18 cellular contexts compared by ENCODE assay signal in the genomic region with DNA sequence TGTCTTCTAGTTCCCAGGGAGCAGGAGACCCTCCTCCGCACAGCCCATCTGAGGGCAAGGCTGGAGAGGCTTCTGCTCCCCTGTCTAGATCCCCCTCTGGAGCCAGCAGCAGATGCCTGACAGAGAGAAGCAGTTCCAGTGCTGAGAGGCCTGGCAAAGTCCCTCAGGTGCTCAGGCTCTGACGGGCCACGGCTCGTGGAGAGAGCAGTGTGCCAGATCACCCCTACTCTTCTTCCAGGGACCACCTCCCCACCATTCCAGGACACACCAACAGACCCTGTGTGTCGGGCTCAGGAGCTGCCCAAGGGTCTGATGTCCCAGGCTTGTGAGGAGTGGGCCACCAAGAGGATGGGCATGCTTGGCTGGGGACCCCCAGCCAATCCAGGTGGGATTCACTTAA. TPM values are rescaled to one million over a fixed set of nuclear protein-coding genes. Genes with fewer than 3 reads are reported as not detected.
"Had no signal": no experiment of that assay in that cellular context is flagged by ENCODE, and none has a peak within 500 bp of the region (broad histone marks: within the 10 kb centered on the region; RNA-seq: fewer than 3 reads in every experiment).

No MANE protein-coding gene starts in this region.

- H3K4me1 Mint-ChIP-seq: activated CD8-positive, alpha-beta memory T cell treated with anti-CD3 and anti-CD28 coated beads, Interleukin-2, amount 10 ng/mL, durations not matched to agents 7 days and 5 days had no signal

- H3K4me3 ChIP-seq: adrenal gland, body of pancreas, SJCRH30, transverse colon had no signal

- H3K27me3 ChIP-seq: adrenal gland, body of pancreas, SJCRH30 had no signal

- H3K36me3 ChIP-seq: adrenal gland, neutrophil, SJCRH30, transverse colon had no signal

- DNase-seq: activated CD4-positive, alpha-beta T cell treated with anti-CD3 and anti-CD28 coated beads for 1 hour; activated CD4-positive, alpha-beta T cell treated with anti-CD3 and anti-CD28 coated beads, Interleukin-2, amount 50 U/mL, for 48 hours; activated CD8-positive, alpha-beta memory T cell treated with anti-CD3 and anti-CD28 coated beads, Interleukin-2, amount 10 ng/mL, durations not matched to agents 7 days and 5 days; activated naive CD4-positive, alpha-beta T cell treated with Interleukin-2 at 50 U/mL for 16 hours; SJCRH30; stimulated activated CD4-positive, alpha-beta T cell treated with anti-CD3 and anti-CD28 coated beads, Interleukin-2, amount 100 ng/mL, for 24 hours; stimulated activated naive B cell treated with anti-CD40 and anti-IgM and Interleukin-4, amounts not matched to agents 10 μg/mL and 1 μg/mL and 100 μg/mL, for 72 hours; SW 1271 had no signal

- H3K27me3 Mint-ChIP-seq: activated CD8-positive, alpha-beta memory T cell treated with anti-CD3 and anti-CD28 coated beads, Interleukin-2, amount 10 ng/mL, durations not matched to agents 7 days and 5 days had no signal

- H3K9me3 ChIP-seq: adrenal gland, body of pancreas, neutrophil, SJCRH30, transverse colon had no signal

- H3K4me3 Mint-ChIP-seq: activated CD8-positive, alpha-beta memory T cell treated with anti-CD3 and anti-CD28 coated beads, Interleukin-2, amount 10 ng/mL, durations not matched to agents 7 days and 5 days; dendritic cell treated with granulocyte-macrophage colony-stimulating factor and Interleukin-4, amounts not matched to agents 40 ng/mL and 50 ng/mL, for 4 days; stimulated activated naive B cell treated with anti-CD40 and anti-IgM and Interleukin-4, amounts not matched to agents 10 μg/mL and 1 μg/mL and 100 μg/mL, for 72 hours had no signal

- H3K36me3 Mint-ChIP-seq: activated CD8-positive, alpha-beta memory T cell treated with anti-CD3 and anti-CD28 coated beads, Interleukin-2, amount 10 ng/mL, durations not matched to agents 7 days and 5 days; stimulated activated naive B cell treated with anti-CD40 and anti-IgM and Interleukin-4, amounts not matched to agents 10 μg/mL and 1 μg/mL and 100 μg/mL, for 72 hours had no signal

- ATAC-seq: activated CD8-positive, alpha-beta memory T cell treated with anti-CD3 and anti-CD28 coated beads, Interleukin-2, amount 10 ng/mL, durations not matched to agents 7 days and 5 days; body of pancreas; esophagus mucosa; sciatic nerve; stimulated activated naive B cell treated with anti-CD40 and anti-IgM and Interleukin-4, amounts not matched to agents 10 μg/mL and 1 μg/mL and 100 μg/mL, for 72 hours had no signal

- H3K27ac Mint-ChIP-seq: activated CD8-positive, alpha-beta memory T cell treated with anti-CD3 and anti-CD28 coated beads, Interleukin-2, amount 10 ng/mL, durations not matched to agents 7 days and 5 days; dendritic cell treated with granulocyte-macrophage colony-stimulating factor and Interleukin-4, amounts not matched to agents 40 ng/mL and 50 ng/mL, for 4 days; progenitor cell of endocrine pancreas; stimulated activated naive B cell treated with anti-CD40 and anti-IgM and Interleukin-4, amounts not matched to agents 10 μg/mL and 1 μg/mL and 100 μg/mL, for 72 hours had no signal

- H3K9me3 Mint-ChIP-seq: dendritic cell treated with granulocyte-macrophage colony-stimulating factor and Interleukin-4, amounts not matched to agents 40 ng/mL and 50 ng/mL, for 4 days; stimulated activated naive B cell treated with anti-CD40 and anti-IgM and Interleukin-4, amounts not matched to agents 10 μg/mL and 1 μg/mL and 100 μg/mL, for 72 hours had no signal

- H3K4me1 ChIP-seq: adrenal gland, body of pancreas, transverse colon had no signal

- H3K27ac ChIP-seq: adrenal gland, body of pancreas, neutrophil, SJCRH30, transverse colon had no signal

RNA-seq across cellular contexts. Expression of gene C14orf180, which starts 22.5 kb away (rescaled TPM):
- total RNA-seq: activated CD8-positive, alpha-beta memory T cell treated with anti-CD3 and anti-CD28 coated beads, Interleukin-2, amount 10 ng/mL, durations not matched to agents 7 days and 5 days; esophagus mucosa; progenitor cell of endocrine pancreas; SJCRH30 had no signal

RNA-seq across cellular contexts. Expression of gene TMEM179, which starts 47.5 kb away (rescaled TPM):
- total RNA-seq: activated CD8-positive, alpha-beta memory T cell treated with anti-CD3 and anti-CD28 coated beads, Interleukin-2, amount 10 ng/mL, durations not matched to agents 7 days and 5 days; esophagus mucosa; myocyte; SJCRH30; subcutaneous adipose tissue had no signal
